8 cellular contexts compared by ENCODE assay signal in genomic region chr6:15248451-15249370, GRCh38. TPM values are rescaled to one million over a fixed set of nuclear protein-coding genes. Genes with fewer than 3 reads are reported as not detected.
DNase-seq lines count a peak whose midpoint lies in the region; ATAC-seq and TF ChIP-seq lines count a peak whose summit lies in the region.

No MANE protein-coding gene starts in this region.

- peak; percentile 29 for ATAC-seq in GM21723 (IDR thresholded peaks at IDR 0.05; ENCODE audit: unreplicated experiment)
- peak; percentile 48 for ATAC-seq in activated T-helper 17 cell treated with anti-CD3 and anti-CD28 coated beads, Interleukin-2, amount 50 U/mL, for 72 hours (replicated peaks)
- peak; percentile 54 to 66 for ATAC-seq in naive thymus-derived CD8-positive, alpha-beta T cell
- ATAC-seq in stimulated activated effector memory CD8-positive, alpha-beta T cell treated with anti-CD3 and anti-CD28 coated beads, Interleukin-12 subunit alpha, Interleukin-12 subunit beta, amount 100 ng/mL, for 72 hours: peak; percentile 67

- CTCF ChIA-PET in Calu3 (lab: Charles Lee): interaction anchor here (0.6 to 0.9 kb wide), 2 partner anchors 14 to 1170 kb away, joined by 3 read pairs; no protein-coding TSS in a partner anchor

- peak overlapping the region; percentile 53 to 83 (median 70) for H3K4me3 ChIP-seq in fibroblast of lung (replicated peaks in 1 of 4; ENCODE audit: control extremely low read depth in 1 of 4, insufficient read depth in 1 of 4, low read depth in 3 of 4, low read length in 4 of 4)

- peak overlapping the region; percentile 46 for H2AFZ ChIP-seq in fibroblast of lung (ENCODE audit: low read length)

- peaks cover 30% of the 10 kb centered on the region for H3K79me2 ChIP-seq in fibroblast of lung (ENCODE audit: control insufficient read depth, insufficient read depth, low read length)

- H3K9ac ChIP-seq in fibroblast of lung (ENCODE audit: insufficient read depth, low read length): peak overlapping the region; percentile 62

- intact Hi-C loops in Calu3 (cut with micrococcal nuclease; ENCODE audit: unreplicated experiment): loop anchor here (5.0 to 10.0 kb wide), 3 partner anchors 116 to 364 kb away; no protein-coding TSS in a partner anchor

- no peaks in the 10 kb centered on the region for H3K9me3 ChIP-seq in fibroblast of lung (ENCODE audit: control insufficient read depth, insufficient read depth, low read depth, low read length)

- peak overlapping the region; percentile 68 for H3K27ac ChIP-seq in fibroblast of lung (ENCODE audit: insufficient read depth, low read length)

- BruUV-seq in Calu3 (replicated peaks; lab: Mats Ljungman, UMichigan): no TSS peak

- no peaks in the 10 kb centered on the region for H3K27me3 ChIP-seq in fibroblast of lung (ENCODE audit: control insufficient read depth, insufficient read depth, low read length)

- H3K9me3 Mint-ChIP-seq in Calu3 (ENCODE audit: low read depth, unreplicated experiment): no peaks in the 10 kb centered on the region
- no peaks in the 10 kb centered on the region for H3K9me3 Mint-ChIP-seq in activated T-helper 17 cell treated with anti-CD3 and anti-CD28 coated beads, Interleukin-2, amount 50 U/mL, for 72 hours
- H3K9me3 Mint-ChIP-seq in naive thymus-derived CD8-positive, alpha-beta T cell: no peaks in the 10 kb centered on the region
- no peaks in the 10 kb centered on the region for H3K9me3 Mint-ChIP-seq in stimulated activated effector memory CD8-positive, alpha-beta T cell treated with anti-CD3 and anti-CD28 coated beads, Interleukin-12 subunit alpha, Interleukin-12 subunit beta, amount 100 ng/mL, for 72 hours

- DNase-seq in Calu3 (peak; percentile 91), LHCN-M2 (ENCODE audit: low read depth) (peak; percentile 97), RPMI8226 (peak; percentile 100), fibroblast of lung (ENCODE audit: low read depth in 2 of 2) (peak; percentile 94 to 97)
- DNase-seq in naive thymus-derived CD8-positive, alpha-beta T cell: peak; percentile 92 to 99 (median 98)
- DNase-seq in stimulated activated effector memory CD8-positive, alpha-beta T cell treated with anti-CD3 and anti-CD28 coated beads, Interleukin-12 subunit alpha, Interleukin-12 subunit beta, amount 100 ng/mL, for 72 hours (ENCODE audit: low spot score in 2 of 2): peak; percentile 88 to 96

- H4K20me1 ChIP-seq in fibroblast of lung (ENCODE audit: control insufficient read depth, extremely low read depth, insufficient read depth, low read length): no peaks in the 10 kb centered on the region

- peaks cover 47% of the 10 kb centered on the region for H3K36me3 Mint-ChIP-seq in Calu3 (ENCODE audit: insufficient read depth, unreplicated experiment)
- H3K36me3 Mint-ChIP-seq in activated T-helper 17 cell treated with anti-CD3 and anti-CD28 coated beads, Interleukin-2, amount 50 U/mL, for 72 hours (ENCODE audit: low read depth): peaks cover 81% of the 10 kb centered on the region
- peaks cover 0 to 4% (median 3%) of the 10 kb centered on the region in 3 donors for H3K36me3 Mint-ChIP-seq in naive thymus-derived CD8-positive, alpha-beta T cell
- peaks cover 63% of the 10 kb centered on the region for H3K36me3 Mint-ChIP-seq in stimulated activated effector memory CD8-positive, alpha-beta T cell treated with anti-CD3 and anti-CD28 coated beads, Interleukin-12 subunit alpha, Interleukin-12 subunit beta, amount 100 ng/mL, for 72 hours

- H3K4me3 Mint-ChIP-seq in Calu3 (ENCODE audit: low read depth, unreplicated experiment): peak overlapping the region; percentile 74
- peak overlapping the region; percentile 96 for H3K4me3 Mint-ChIP-seq in activated T-helper 17 cell treated with anti-CD3 and anti-CD28 coated beads, Interleukin-2, amount 50 U/mL, for 72 hours
- peak overlapping the region; percentile 87 to 99 (median 96) for H3K4me3 Mint-ChIP-seq in naive thymus-derived CD8-positive, alpha-beta T cell
- peak overlapping the region; percentile 99 for H3K4me3 Mint-ChIP-seq in stimulated activated effector memory CD8-positive, alpha-beta T cell treated with anti-CD3 and anti-CD28 coated beads, Interleukin-12 subunit alpha, Interleukin-12 subunit beta, amount 100 ng/mL, for 72 hours

- POLR2A ChIA-PET in naive thymus-derived CD8-positive, alpha-beta T cell (lab: Charles Lee): interaction anchor here (0.6 to 1.5 kb wide), 11 partner anchors 18 to 372 kb away, joined by 3 to 8 read pairs (median 3); no protein-coding TSS in a partner anchor

- no peaks in the 10 kb centered on the region for H3K4me1 ChIP-seq in fibroblast of lung (ENCODE audit: control insufficient read depth, extremely low read depth, insufficient read depth, low read length)

- no peaks in the 10 kb centered on the region for H3K36me3 ChIP-seq in fibroblast of lung (ENCODE audit: control insufficient read depth, insufficient read depth, low read length)

- H3K27me3 Mint-ChIP-seq in Calu3 (ENCODE audit: unreplicated experiment): no peaks in the 10 kb centered on the region
- H3K27me3 Mint-ChIP-seq in activated T-helper 17 cell treated with anti-CD3 and anti-CD28 coated beads, Interleukin-2, amount 50 U/mL, for 72 hours: no peaks in the 10 kb centered on the region
- H3K27me3 Mint-ChIP-seq in naive thymus-derived CD8-positive, alpha-beta T cell: peaks cover 0 to 2% (median 0%) of the 10 kb centered on the region in 5 donors

- peak overlapping the region; percentile 85 for H3K27ac Mint-ChIP-seq in Calu3 (ENCODE audit: unreplicated experiment)
- H3K27ac Mint-ChIP-seq in activated T-helper 17 cell treated with anti-CD3 and anti-CD28 coated beads, Interleukin-2, amount 50 U/mL, for 72 hours: peak overlapping the region; percentile 95
- peak overlapping the region; percentile 97 to 100 (median 99) for H3K27ac Mint-ChIP-seq in naive thymus-derived CD8-positive, alpha-beta T cell
- H3K27ac Mint-ChIP-seq in stimulated activated effector memory CD8-positive, alpha-beta T cell treated with anti-CD3 and anti-CD28 coated beads, Interleukin-12 subunit alpha, Interleukin-12 subunit beta, amount 100 ng/mL, for 72 hours: peak overlapping the region; percentile 98

- peaks cover 16% of the 10 kb centered on the region for H3K4me1 Mint-ChIP-seq in Calu3 (ENCODE audit: low read depth, unreplicated experiment)
- peaks cover 43% of the 10 kb centered on the region for H3K4me1 Mint-ChIP-seq in activated T-helper 17 cell treated with anti-CD3 and anti-CD28 coated beads, Interleukin-2, amount 50 U/mL, for 72 hours
- peaks cover 34 to 65% (median 55%) of the 10 kb centered on the region in 4 donors for H3K4me1 Mint-ChIP-seq in naive thymus-derived CD8-positive, alpha-beta T cell
- peaks cover 55% of the 10 kb centered on the region for H3K4me1 Mint-ChIP-seq in stimulated activated effector memory CD8-positive, alpha-beta T cell treated with anti-CD3 and anti-CD28 coated beads, Interleukin-12 subunit alpha, Interleukin-12 subunit beta, amount 100 ng/mL, for 72 hours

- H3K4me2 ChIP-seq in fibroblast of lung (ENCODE audit: extremely low read depth, insufficient read depth, low read length): peak overlapping the region; percentile 79

- TF ChIP-seq CTCF in Calu3 (IDR thresholded peaks at IDR 0.05; ENCODE audit: unreplicated experiment) (peak; percentile 5), fibroblast of lung (conservative IDR thresholded peaks at IDR 0.05 in 1 of 2, IDR thresholded peaks at IDR 0.05 in 1 of 2; ENCODE audit: low read depth in 1 of 2, low read length in 2 of 2) (peak; percentile 31 to 44)

RNA-seq across cellular contexts. Expression of gene JARID2, which starts 2.8 kb away (rescaled TPM):
- total RNA-seq in Calu3 (2022) (8.1 and 9.4 TPM in 2 replicates), LHCN-M2 (2014; rRNA removed) (3.8 and 4.6 TPM in 2 replicates), fibroblast of lung (3.9 and 5.0 TPM in 2 replicates)
- 2.7 TPM for polyA plus RNA-seq in LHCN-M2 (2012)
- 10 to 100 TPM; 20.7 to 50.3 TPM for total RNA-seq in activated T-helper 17 cell treated with anti-CD3 and anti-CD28 coated beads, Interleukin-2, amount 50 U/mL, for 72 hours
- polyA plus RNA-seq in fibroblast of lung: 5.6 and 8.2 TPM in 2 replicates
- polyA plus RNA-seq in fibroblast of lung (2012): 4.5 and 7.0 TPM in 2 replicates
- 5.5 and 5.6 TPM in 2 replicates for polyA minus RNA-seq in fibroblast of lung (ENCODE audit: low replicate concordance)
- 10 to 100 TPM; 23.0 to 23.5 TPM for total RNA-seq in naive thymus-derived CD8-positive, alpha-beta T cell
- polyA plus RNA-seq in naive thymus-derived CD8-positive, alpha-beta T cell: 10 to 100 TPM in 2 of 3 donors, 1 to 10 TPM in 1; 7.6 to 11.8 (median 10.1) TPM

Comparison
In these comparisons a context has a peak if more than half of its experiments do, and no peak if none do; other contexts are left out.
1. Peak in every context shown above with its lines: DNase-seq, ATAC-seq, H3K4me3 ChIP-seq and H3K27ac ChIP-seq.